Comparison of ENCODE assay signal across 11 cellular contexts in the genomic region with DNA sequence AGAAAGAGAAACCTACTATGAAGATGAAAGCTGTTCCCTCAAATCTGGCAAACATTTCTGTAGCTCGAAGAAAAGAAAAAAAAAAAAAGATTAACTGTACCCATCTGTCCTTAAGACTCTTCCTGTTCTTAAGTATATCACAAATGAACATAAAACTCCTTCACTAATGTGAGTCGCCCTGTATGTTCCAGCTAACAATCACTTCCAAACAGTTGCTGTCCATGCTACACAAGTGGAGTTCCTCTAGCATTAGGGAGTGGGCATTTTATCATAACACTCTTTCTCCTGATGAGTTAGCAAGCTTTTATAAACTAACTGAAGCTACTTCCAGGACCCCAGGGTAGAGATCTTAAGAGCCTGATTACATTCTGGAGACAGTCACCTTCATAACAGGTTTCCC. TPM values are rescaled to one million over a fixed set of nuclear protein-coding genes. Genes with fewer than 3 reads are reported as not detected.
DNase-seq lines count a peak whose midpoint lies in the region; ATAC-seq, FAIRE-seq and TF ChIP-seq lines count a peak whose summit lies in the region.
"Had no signal": no experiment of that assay in that cellular context is flagged by ENCODE, and none has a peak within 500 bp of the region (broad histone marks: within the 10 kb centered on the region; RNA-seq: fewer than 3 reads in every experiment).

No MANE protein-coding gene starts in this region.

- FAIRE-seq in RCC 7860 (lab: Jason Lieb, UNC): no peak

- no peaks in the 10 kb centered on the region for H3K27me3 Mint-ChIP-seq in activated naive CD8-positive, alpha-beta T cell treated with anti-CD3 and anti-CD28 coated beads, Interleukin-2, amount 10 ng/mL, durations not matched to agents 7 days and 5 days

- H3K27ac ChIP-seq in BLaER1 (no peak overlapping the region), HEK293 (ENCODE audit: extremely low read depth, low read depth, low read length) (no peak overlapping the region), left lung (no peak overlapping the region), uterus (no peak overlapping the region)
- H3K27ac ChIP-seq: tibial artery had no signal

- no peak overlapping the region for H3K27ac Mint-ChIP-seq in activated naive CD8-positive, alpha-beta T cell treated with anti-CD3 and anti-CD28 coated beads, Interleukin-2, amount 10 ng/mL, durations not matched to agents 7 days and 5 days

- no peaks in the 10 kb centered on the region for H3K27me3 ChIP-seq in BLaER1
- no peaks in the 10 kb centered on the region for H3K27me3 ChIP-seq in left lung
- no peaks in the 10 kb centered on the region for H3K27me3 ChIP-seq in uterus
- H3K27me3 ChIP-seq: tibial artery had no signal

- no peak for ATAC-seq in activated naive CD8-positive, alpha-beta T cell treated with anti-CD3 and anti-CD28 coated beads, Interleukin-2, amount 10 ng/mL, durations not matched to agents 7 days and 5 days (ENCODE audit: low read depth)
- peak; percentile 40 for ATAC-seq in left lung

- H3K36me3 ChIP-seq in BLaER1 (peaks cover 51% of the 10 kb centered on the region), HEK293 (ENCODE audit: control insufficient read depth in 2 of 2, insufficient read depth in 1 of 2, low read length in 2 of 2) (peaks cover 0 to 11% of the 10 kb centered on the region in 2 experiments; a peak in 2 of 3 replicates), left lung (no peaks in the 10 kb centered on the region), uterus (no peaks in the 10 kb centered on the region)
- H3K36me3 ChIP-seq: tibial artery had no signal

- no peak for TF ChIP-seq CTCF in HEK293 (tag by site-specific recombination; IDR thresholded peaks at IDR 0.05)
- TF ChIP-seq CTCF in left lung (IDR thresholded peaks at IDR 0.05): no peak
- TF ChIP-seq CTCF in uterus (IDR thresholded peaks at IDR 0.05): no peak

- H3K4me1 Mint-ChIP-seq in activated naive CD8-positive, alpha-beta T cell treated with anti-CD3 and anti-CD28 coated beads, Interleukin-2, amount 10 ng/mL, durations not matched to agents 7 days and 5 days: peaks cover 53% of the 10 kb centered on the region

- peaks cover 100% of the 10 kb centered on the region for H4K20me1 ChIP-seq in BLaER1

- H3K4me3 ChIP-seq in BLaER1: no peak overlapping the region
- H3K4me3 ChIP-seq in HEK293 (ENCODE audit: low read depth, low read length): no peak overlapping the region
- no peak overlapping the region for H3K4me3 ChIP-seq in left lung
- no peak overlapping the region for H3K4me3 ChIP-seq in uterus
- H3K4me3 ChIP-seq: tibial artery had no signal

- intact Hi-C loops in left lung (cut with DNase I) (no loop called here), uterus (cut with DNase I; ENCODE audit: low total_unique reads) (no loop called here)

- no peak for DNase-seq in activated naive CD8-positive, alpha-beta T cell treated with anti-CD3 and anti-CD28 coated beads, Interleukin-2, amount 10 ng/mL, durations not matched to agents 7 days and 5 days
- DNase-seq in left lung: no peak
- no peak for DNase-seq in uterus
- DNase-seq in mucosa of gallbladder (ENCODE audit: low spot score): no peak
- DNase-seq in HCEC 1CT: no peak
- DNase-seq in RCC 7860 (ENCODE audit: low spot score): no peak
- DNase-seq: activated CD8-positive, alpha-beta memory T cell treated with anti-CD3 and anti-CD28 coated beads, Interleukin-2, amount 50 U/mL, for 4 hours; DMS 273 treated with DMSO at 0.1 percent for 48 hours; tibial artery had no signal

- H3K4me1 ChIP-seq in BLaER1: peaks cover 63% of the 10 kb centered on the region
- peaks cover 9% of the 10 kb centered on the region; the same call in 1 of the 2 replicates for H3K4me1 ChIP-seq in HEK293 (ENCODE audit: control insufficient read depth, insufficient read depth, low read length)
- peaks cover 14 to 95% of the 10 kb centered on the region in 2 donors for H3K4me1 ChIP-seq in left lung
- peaks cover 6 to 10% of the 10 kb centered on the region in 2 donors for H3K4me1 ChIP-seq in uterus

- TF ChIP-seq POLR2A in uterus (IDR thresholded peaks at IDR 0.05): no peak

- no peaks in the 10 kb centered on the region for H3K9me3 Mint-ChIP-seq in activated naive CD8-positive, alpha-beta T cell treated with anti-CD3 and anti-CD28 coated beads, Interleukin-2, amount 10 ng/mL, durations not matched to agents 7 days and 5 days

- peak overlapping the region; percentile 41 for H3K4me3 Mint-ChIP-seq in activated naive CD8-positive, alpha-beta T cell treated with anti-CD3 and anti-CD28 coated beads, Interleukin-2, amount 10 ng/mL, durations not matched to agents 7 days and 5 days

- H3K9ac ChIP-seq in BLaER1: no peak overlapping the region

- CTCF ChIA-PET in HEK293 (lab: Yijun Ruan, JAX): no interaction called here

- H3K4me2 ChIP-seq in BLaER1: peak overlapping the region; percentile 52

- peaks cover 8% of the 10 kb centered on the region; the same call in 1 of the 2 replicates for H3K9me3 ChIP-seq in BLaER1
- H3K9me3 ChIP-seq in HEK293 (ENCODE audit: control insufficient read depth, insufficient read depth, low read depth, low read length): no peaks in the 10 kb centered on the region
- H3K9me3 ChIP-seq in left lung: no peaks in the 10 kb centered on the region
- no peaks in the 10 kb centered on the region for H3K9me3 ChIP-seq in uterus
- H3K9me3 ChIP-seq: tibial artery had no signal

- POLR2A ChIA-PET in HEK293 (lab: Yijun Ruan, JAX): interaction anchor here (0.7 kb wide), 2 partner anchors 54 to 81 kb away, joined by 5 to 6 read pairs; no protein-coding TSS in a partner anchor
- POLR2A ChIA-PET in activated naive CD8-positive, alpha-beta T cell treated with anti-CD3 and anti-CD28 coated beads, Interleukin-2, amount 10 ng/mL, durations not matched to agents 7 days and 5 days (lab: Charles Lee): no interaction called here

- H3K36me3 Mint-ChIP-seq in activated naive CD8-positive, alpha-beta T cell treated with anti-CD3 and anti-CD28 coated beads, Interleukin-2, amount 10 ng/mL, durations not matched to agents 7 days and 5 days: peaks cover 9% of the 10 kb centered on the region

TF ChIP-seq in HEK293, 187 proteins besides CTCF, POLR2A, EP300 and RAD21:
- TF ChIP-seq WT1 (tag by site-specific recombination; IDR thresholded peaks at IDR 0.05): no peak
- TF ChIP-seq ZNF10 (tag by site-specific recombination; IDR thresholded peaks at IDR 0.05): 0 out of 2 replicates have a peak, but pooled peaks have one; percentile 29
- TF ChIP-seq, protein P1, sequence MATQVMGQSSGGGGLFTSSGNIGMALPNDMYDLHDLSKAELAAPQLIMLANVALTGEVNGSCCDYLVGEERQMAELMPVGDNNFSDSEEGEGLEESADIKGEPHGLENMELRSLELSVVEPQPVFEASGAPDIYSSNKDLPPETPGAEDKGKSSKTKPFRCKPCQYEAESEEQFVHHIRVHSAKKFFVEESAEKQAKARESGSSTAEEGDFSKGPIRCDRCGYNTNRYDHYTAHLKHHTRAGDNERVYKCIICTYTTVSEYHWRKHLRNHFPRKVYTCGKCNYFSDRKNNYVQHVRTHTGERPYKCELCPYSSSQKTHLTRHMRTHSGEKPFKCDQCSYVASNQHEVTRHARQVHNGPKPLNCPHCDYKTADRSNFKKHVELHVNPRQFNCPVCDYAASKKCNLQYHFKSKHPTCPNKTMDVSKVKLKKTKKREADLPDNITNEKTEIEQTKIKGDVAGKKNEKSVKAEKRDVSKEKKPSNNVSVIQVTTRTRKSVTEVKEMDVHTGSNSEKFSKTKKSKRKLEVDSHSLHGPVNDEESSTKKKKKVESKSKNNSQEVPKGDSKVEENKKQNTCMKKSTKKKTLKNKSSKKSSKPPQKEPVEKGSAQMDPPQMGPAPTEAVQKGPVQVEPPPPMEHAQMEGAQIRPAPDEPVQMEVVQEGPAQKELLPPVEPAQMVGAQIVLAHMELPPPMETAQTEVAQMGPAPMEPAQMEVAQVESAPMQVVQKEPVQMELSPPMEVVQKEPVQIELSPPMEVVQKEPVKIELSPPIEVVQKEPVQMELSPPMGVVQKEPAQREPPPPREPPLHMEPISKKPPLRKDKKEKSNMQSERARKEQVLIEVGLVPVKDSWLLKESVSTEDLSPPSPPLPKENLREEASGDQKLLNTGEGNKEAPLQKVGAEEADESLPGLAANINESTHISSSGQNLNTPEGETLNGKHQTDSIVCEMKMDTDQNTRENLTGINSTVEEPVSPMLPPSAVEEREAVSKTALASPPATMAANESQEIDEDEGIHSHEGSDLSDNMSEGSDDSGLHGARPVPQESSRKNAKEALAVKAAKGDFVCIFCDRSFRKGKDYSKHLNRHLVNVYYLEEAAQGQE (tag by site-specific recombination; IDR thresholded peaks at IDR 0.05): peak; percentile 60
- no peak for TF ChIP-seq ZFP3 (tag by site-specific recombination; IDR thresholded peaks at IDR 0.05; ENCODE audit: low read depth)
- TF ChIP-seq PRDM1 (tag by site-specific recombination; IDR thresholded peaks at IDR 0.05): 0 out of 2 replicates have a peak, but pooled peaks have one; percentile 34
TF ChIP-seq in HEK293: peak in this region for 3.

RNA-seq across cellular contexts. Expression of a gene that starts 5.8 kb away (rescaled TPM):
- 10 to 100 TPM; 78.4 to 81.5 TPM for total RNA-seq in activated naive CD8-positive, alpha-beta T cell treated with anti-CD3 and anti-CD28 coated beads, Interleukin-2, amount 10 ng/mL, durations not matched to agents 7 days and 5 days
- 10 to 100 TPM; 70.9 to 76.5 TPM for total RNA-seq in left lung
- total RNA-seq in uterus: 100 to 1,000 TPM in 2 of 4 donors, 10 to 100 TPM in 2; 37.4 to 126 (median 97.5) TPM
- 73.7 TPM for total RNA-seq in mucosa of gallbladder
